Comparison of ENCODE assay signal across 8 cellular contexts in genomic region chr3:195154793-195155535, GRCh38.
DNase-seq lines count a peak whose midpoint lies in the region; ATAC-seq and FAIRE-seq lines count a peak whose summit lies in the region.

No MANE protein-coding gene starts in this region.

- H3K27ac Mint-ChIP-seq in activated CD8-positive, alpha-beta T cell treated with anti-CD3 and anti-CD28 coated beads, Interleukin-2, amount 10 ng/mL, durations not matched to agents 7 days and 5 days, result peak overlapping the region; percentile 67

- no peak overlapping the region for H3K4me3 Mint-ChIP-seq in activated CD8-positive, alpha-beta T cell treated with anti-CD3 and anti-CD28 coated beads, Interleukin-2, amount 10 ng/mL, durations not matched to agents 7 days and 5 days

- peaks cover 36% of the 10 kb centered on the region for H3K4me1 Mint-ChIP-seq in activated CD8-positive, alpha-beta T cell treated with anti-CD3 and anti-CD28 coated beads, Interleukin-2, amount 10 ng/mL, durations not matched to agents 7 days and 5 days (ENCODE audit: low read depth)

- no peak for ATAC-seq in activated CD8-positive, alpha-beta T cell treated with anti-CD3 and anti-CD28 coated beads, Interleukin-2, amount 10 ng/mL, durations not matched to agents 7 days and 5 days

- no peak for FAIRE-seq in GM19239 (lab: Jason Lieb, UNC)

- DNase-seq in GF-D8 (lab: John Stamatoyannopoulos, UW) (peak; percentile 99), KBM-7 (peak; percentile 91), glomerular visceral epithelial cell (ENCODE audit: extremely low spot score) (peak; percentile 80), non-pigmented ciliary epithelial cell (ENCODE audit: low read depth) (peak; percentile 91), 8988T (no peak), NCI-H524 treated with DMSO at 0.1 percent for 48 hours (lab: John Stamatoyannopoulos, UW) (no peak), GM19239 (ENCODE audit: insufficient read length, low spot score) (no peak)
- no peak for DNase-seq in activated CD8-positive, alpha-beta T cell treated with anti-CD3 and anti-CD28 coated beads, Interleukin-2, amount 10 ng/mL, durations not matched to agents 7 days and 5 days

- no peaks in the 10 kb centered on the region for H3K27me3 Mint-ChIP-seq in activated CD8-positive, alpha-beta T cell treated with anti-CD3 and anti-CD28 coated beads, Interleukin-2, amount 10 ng/mL, durations not matched to agents 7 days and 5 days (ENCODE audit: low read depth)

- CTCF ChIA-PET in activated CD8-positive, alpha-beta T cell treated with anti-CD3 and anti-CD28 coated beads, Interleukin-2, amount 10 ng/mL, durations not matched to agents 7 days and 5 days (lab: Charles Lee), result interaction anchor here (1.8 kb wide), 1 partner anchor 7 kb away, joined by 5 read pairs; no protein-coding TSS in a partner anchor

- no peaks in the 10 kb centered on the region for H3K9me3 Mint-ChIP-seq in activated CD8-positive, alpha-beta T cell treated with anti-CD3 and anti-CD28 coated beads, Interleukin-2, amount 10 ng/mL, durations not matched to agents 7 days and 5 days (ENCODE audit: insufficient read depth)

- POLR2A ChIA-PET in activated CD8-positive, alpha-beta T cell treated with anti-CD3 and anti-CD28 coated beads, Interleukin-2, amount 10 ng/mL, durations not matched to agents 7 days and 5 days (lab: Charles Lee), result no interaction called here

- in situ Hi-C loops in KBM-7 (cut with MboI; ENCODE audit: low pct_unique_long_range_greater_than_20kb, low sequenced_read_pairs), result no loop called here

- H3K36me3 Mint-ChIP-seq in activated CD8-positive, alpha-beta T cell treated with anti-CD3 and anti-CD28 coated beads, Interleukin-2, amount 10 ng/mL, durations not matched to agents 7 days and 5 days (ENCODE audit: low read depth), result peaks cover 5% of the 10 kb centered on the region

Comparison
In these comparisons a context has a peak if more than half of its experiments do, and no peak if none do; other contexts are left out.
1. DNase-seq: peak in GF-D8 (single experiment), KBM-7 (single experiment), glomerular visceral epithelial cell (single experiment) and non-pigmented ciliary epithelial cell (single experiment); none in activated CD8-positive, alpha-beta T cell treated with anti-CD3 and anti-CD28 coated beads, Interleukin-2, amount 10 ng/mL, durations not matched to agents 7 days and 5 days (single experiment), 8988T (single experiment), NCI-H524 treated with DMSO at 0.1 percent for 48 hours (single experiment) and GM19239 (single experiment).